In genomic region chr16:75566040-75566888, GRCh38 we compare ENCODE assay signal across 8 cellular contexts. TPM values are rescaled to one million over a fixed set of nuclear protein-coding genes. Genes with fewer than 3 reads are reported as not detected.
DNase-seq lines count a peak whose midpoint lies in the region; ATAC-seq and TF ChIP-seq lines count a peak whose summit lies in the region.

TSS of gene GABARAPL2 (plus strand) at chr16:75566379. CDS start at chr16:75566487, 108 bp downstream.

- H3K4me1 ChIP-seq in ES-I3 (ENCODE audit: insufficient read depth, low read length) (peaks cover 13% of the 10 kb centered on the region), HAP-1 (peaks cover 13% of the 10 kb centered on the region), SJSA1 (replicated peaks) (peaks cover 14% of the 10 kb centered on the region), foreskin keratinocyte (no peaks in the 10 kb centered on the region), neuron (ENCODE audit: insufficient read depth, low read length) (peaks cover 18% of the 10 kb centered on the region)

- H3K9ac ChIP-seq in ES-I3 (ENCODE audit: low read depth, low read length) = peak within 1 kb of the TSS; percentile 97

- TF ChIP-seq CTCF in foreskin keratinocyte (conservative IDR thresholded peaks at IDR 0.05) = no peak

- H3K9me3 ChIP-seq in ES-I3 (ENCODE audit: control insufficient read depth, insufficient read depth, low read length) (no peaks in the 10 kb centered on the region), HAP-1 (no peaks in the 10 kb centered on the region), MG63 (no peaks in the 10 kb centered on the region), SJSA1 (replicated peaks) (peaks cover 5% of the 10 kb centered on the region; the same call in 1 of the 2 replicates), neuron (ENCODE audit: low read length) (no peaks in the 10 kb centered on the region)

- peak; percentile 71 to 91 for DNase-seq in HAP-1 (ENCODE audit: low spot score in 2 of 2)
- DNase-seq in MG63 = peak; percentile 61
- peak; percentile 82 for DNase-seq in SJSA1 (ENCODE audit: low read depth in 1 of 2, low spot score in 2 of 2)
- DNase-seq in activated naive CD4-positive, alpha-beta T cell (lab: John Stamatoyannopoulos, UW) = peak; percentile 73 to 92 (median 80)
- peak; percentile 44 to 66 for DNase-seq in foreskin keratinocyte
- DNase-seq in stromal cell of bone marrow (ENCODE audit: low read depth) = peak; percentile 34

- in situ Hi-C loops in HAP-1 (cut with MboI; ENCODE audit: low sequenced_read_pairs) = no loop called here

- H3K27ac ChIP-seq in SJSA1 (peak within 1 kb of the TSS; percentile 11), foreskin keratinocyte (peak within 1 kb of the TSS; percentile 72)

- H3K36me3 ChIP-seq in ES-I3 (ENCODE audit: insufficient read depth, low read length) (peaks cover 15% of the 10 kb centered on the region), HAP-1 (replicated peaks) (peaks cover 40% of the 10 kb centered on the region), MG63 (peaks cover 10% of the 10 kb centered on the region), SJSA1 (peaks cover 51% of the 10 kb centered on the region), neuron (ENCODE audit: insufficient read depth, low read length) (peaks cover 38% of the 10 kb centered on the region)

- peak; percentile 63 for ATAC-seq in foreskin keratinocyte

- peak within 1 kb of the TSS; percentile 86 for H3K4me3 ChIP-seq in HAP-1
- H3K4me3 ChIP-seq in MG63 = peak within 1 kb of the TSS; percentile 72
- peak within 1 kb of the TSS; percentile 97 for H3K4me3 ChIP-seq in SJSA1
- peak within 1 kb of the TSS; percentile 94 for H3K4me3 ChIP-seq in neuron (ENCODE audit: low read length)

- peak within 1 kb of the TSS; percentile 73 for H2AFZ ChIP-seq in neuron (ENCODE audit: low read depth, low read length)

- H3K27me3 ChIP-seq in HAP-1 (ENCODE audit: low read depth) (peaks cover 4% of the 10 kb centered on the region; the same call in 1 of the 2 replicates), MG63 (no peaks in the 10 kb centered on the region; the same call in 1 of the 2 replicates), SJSA1 (replicated peaks) (peaks cover 18% of the 10 kb centered on the region; the same call in 1 of the 2 replicates), foreskin keratinocyte (no peaks in the 10 kb centered on the region), neuron (ENCODE audit: insufficient read depth, low read length) (no peaks in the 10 kb centered on the region)

RNA-seq across cellular contexts. Expression of gene GABARAPL2, which starts in this region (rescaled TPM):
- 17.3 and 70.4 TPM in 2 replicates for total RNA-seq in MG63 (2014; rRNA removed; shearing (Covaris generic); ENCODE audit: low replicate concordance)
- total RNA-seq in SJSA1 (2014; rRNA removed; shearing (Covaris generic)) = 52.7 and 69.3 TPM in 2 replicates
- 59.9 and 61.0 TPM in 2 replicates for total RNA-seq in foreskin keratinocyte
- polyA plus RNA-seq in foreskin keratinocyte = 85.1 and 85.6 TPM in 2 replicates

Comparison
In these comparisons a context has a peak if more than half of its experiments do, and no peak if none do; other contexts are left out.
1. Peak in every context shown above with its lines: DNase-seq, ATAC-seq, H3K4me3 ChIP-seq and H3K27ac ChIP-seq.